Comparison of ENCODE assay signal across 8 cellular contexts in the genomic region with DNA sequence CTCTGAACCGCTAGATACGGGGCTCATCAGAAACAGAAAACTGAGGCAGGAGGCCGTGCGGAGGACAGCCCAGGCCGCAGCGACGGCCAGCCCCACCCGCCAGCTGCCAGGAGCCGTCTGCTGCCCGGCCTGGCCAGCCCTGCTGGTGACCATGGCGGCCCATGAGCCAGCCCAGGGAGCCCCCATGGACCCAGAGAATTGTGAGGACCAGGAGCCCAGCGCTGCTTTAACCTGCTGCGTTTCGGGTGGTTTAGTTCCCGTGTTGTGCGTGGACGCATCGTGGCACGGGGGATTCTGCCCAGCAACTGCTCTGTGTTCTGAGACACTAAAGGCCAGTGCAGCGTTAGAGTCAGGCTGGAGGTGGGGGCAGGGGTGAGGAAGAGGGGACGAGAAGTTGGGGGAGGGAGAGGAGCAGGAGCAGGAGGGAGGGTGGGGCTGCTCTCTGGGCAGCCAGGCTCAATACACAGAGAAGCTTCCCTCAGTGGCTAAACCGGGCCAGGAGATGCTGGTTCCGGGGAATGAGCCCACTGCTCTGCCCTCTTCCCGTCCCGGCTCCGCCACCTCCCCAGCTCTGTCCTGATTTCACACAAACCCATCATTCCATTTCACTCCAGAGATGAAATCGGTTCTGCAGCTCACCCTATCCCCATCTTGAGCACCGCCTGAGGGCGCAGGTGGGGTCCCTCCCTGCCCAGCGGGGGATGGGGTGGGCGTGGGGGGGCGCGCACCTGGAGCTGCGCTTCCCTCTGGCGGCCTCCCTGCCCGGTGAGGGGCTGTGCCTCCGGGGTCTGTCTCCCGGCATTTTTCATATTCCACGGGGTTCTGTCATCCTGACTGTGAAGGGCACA. TPM values are rescaled to one million over a fixed set of nuclear protein-coding genes. Genes with fewer than 3 reads are reported as not detected.
A peak's percentile ranks its signal among the peaks of the same experiment; 100 is the strongest.
DNase-seq lines count a peak whose midpoint lies in the region; ATAC-seq and TF ChIP-seq lines count a peak whose summit lies in the region.

No MANE protein-coding gene starts in this region.

- H3K9ac ChIP-seq in PC-3 (ENCODE audit: low read length), result peak overlapping the region; percentile 79

- H3K9me3 Mint-ChIP-seq in CD8-positive, alpha-beta T cell, result peaks cover 7% of the 10 kb centered on the region

- no peak for ATAC-seq in CD8-positive, alpha-beta T cell
- no peak for ATAC-seq in PC-3
- ATAC-seq in GM18511 (IDR thresholded peaks at IDR 0.05; ENCODE audit: unreplicated experiment), result no peak
- no peak for ATAC-seq in GM21723 (IDR thresholded peaks at IDR 0.05; ENCODE audit: unreplicated experiment)

- CTCF ChIA-PET in CD8-positive, alpha-beta T cell (lab: Charles Lee), result interaction anchor here (0.9 to 1.3 kb wide), 2 partner anchors 17 kb away, joined by 3 read pairs; no protein-coding TSS in a partner anchor
- CTCF ChIA-PET in PC-3 (lab: Charles Lee), result interaction anchor here (1.0 kb wide), 1 partner anchor 373 kb away, joined by 4 read pairs; no protein-coding TSS in a partner anchor

- peak overlapping the region; percentile 94 for H3K4me3 Mint-ChIP-seq in CD8-positive, alpha-beta T cell

- peak overlapping the region; percentile 94 for H3K4me3 ChIP-seq in CD8-positive, alpha-beta T cell (ENCODE audit: low read depth, low read length)
- H3K4me3 ChIP-seq in PC-3 (ENCODE audit: low read length) (peak overlapping the region; percentile 87), epithelial cell of esophagus (ENCODE audit: low read length) (peak overlapping the region; percentile 50), osteoblast (ENCODE audit: insufficient read depth, low read length) (peak overlapping the region; percentile 70)

- peak in 2 of 7 experiments; percentile 31 to 55 for DNase-seq in CD8-positive, alpha-beta T cell
- DNase-seq in PC-3 (no peak), epithelial cell of esophagus (ENCODE audit: low read depth) (no peak), osteoblast (ENCODE audit: insufficient read length, low spot score, missing footprints) (no peak), NCI-H2107 treated with DMSO at 0.1 percent for 48 hours (lab: John Stamatoyannopoulos, UW; ENCODE audit: unreplicated experiment) (no peak), CD1c-positive myeloid dendritic cell (ENCODE audit: extremely low spot score) (no peak)

- BruUV-seq in PC-3 (replicated peaks; lab: Mats Ljungman, UMichigan), result TSS peak; percentile 40

- H3K4me2 ChIP-seq in PC-3 (ENCODE audit: low read length) (peak overlapping the region; percentile 100), osteoblast (ENCODE audit: insufficient read depth, low read length) (peak overlapping the region; percentile 85)

- peaks cover 6% of the 10 kb centered on the region for H3K36me3 Mint-ChIP-seq in CD8-positive, alpha-beta T cell

- H3F3A ChIP-seq in PC-3 (ENCODE audit: low read length, unreplicated experiment), result no peaks in the 10 kb centered on the region

- H4K20me1 ChIP-seq in PC-3 (ENCODE audit: low read length), result no peaks in the 10 kb centered on the region
- H4K20me1 ChIP-seq in osteoblast (ENCODE audit: insufficient read depth, low read length), result no peaks in the 10 kb centered on the region

- H3K9me2 ChIP-seq in PC-3 (replicated peaks; ENCODE audit: low read length), result no peaks in the 10 kb centered on the region

- intact Hi-C loops in CD8-positive, alpha-beta T cell (cut with DNase I, micrococcal nuclease), result loop anchor here (1.0 to 5.0 kb wide), 8 partner anchors 30 to 498 kb away; a partner anchor contains a TSS
- intact Hi-C loops in PC-3 (cut with micrococcal nuclease), result loop anchor here (2.0 kb wide), 1 partner anchor 34 kb away; no protein-coding TSS in a partner anchor

- TF ChIP-seq CTCF in CD8-positive, alpha-beta T cell (IDR thresholded peaks at IDR 0.05), result no peak
- TF ChIP-seq CTCF in PC-3 (conservative IDR thresholded peaks at IDR 0.05; ENCODE audit: low read depth, low read length), result no peak
- no peak for TF ChIP-seq CTCF in epithelial cell of esophagus (IDR thresholded peaks at IDR 0.05; ENCODE audit: insufficient read depth, low read depth, low read length, missing control alignments)
- TF ChIP-seq CTCF in osteoblast (IDR thresholded peaks at IDR 0.05; ENCODE audit: extremely low read depth, low read depth, low read length), result no peak

- H3K4me1 Mint-ChIP-seq in CD8-positive, alpha-beta T cell (ENCODE audit: low read depth), result peaks cover 53% of the 10 kb centered on the region

- H3K27me3 ChIP-seq in CD8-positive, alpha-beta T cell (ENCODE audit: insufficient read depth, low read length), result no peaks in the 10 kb centered on the region
- H3K27me3 ChIP-seq in PC-3 (ENCODE audit: low read length) (peaks cover 15% of the 10 kb centered on the region; the same call in 1 of the 2 replicates), osteoblast (ENCODE audit: insufficient read depth, low read length) (peaks cover 8% of the 10 kb centered on the region)

- no peaks in the 10 kb centered on the region for H3K36me3 ChIP-seq in CD8-positive, alpha-beta T cell (ENCODE audit: insufficient read depth, low read length)
- H3K36me3 ChIP-seq in PC-3 (ENCODE audit: low read depth, low read length) (no peaks in the 10 kb centered on the region), osteoblast (ENCODE audit: insufficient read depth, low read length) (no peaks in the 10 kb centered on the region)

- H2AFZ ChIP-seq in PC-3 (ENCODE audit: low read length), result peak overlapping the region; percentile 82
- H2AFZ ChIP-seq in osteoblast (ENCODE audit: low read length), result peak overlapping the region; percentile 88

- peaks cover 2% of the 10 kb centered on the region for H3K9me3 ChIP-seq in CD8-positive, alpha-beta T cell (ENCODE audit: low read length)
- H3K9me3 ChIP-seq in PC-3 (ENCODE audit: low read length) (no peaks in the 10 kb centered on the region), osteoblast (ENCODE audit: low read depth, low read length) (peaks cover 4% of the 10 kb centered on the region)

- no peaks in the 10 kb centered on the region for H3K79me2 ChIP-seq in PC-3 (ENCODE audit: low read length)
- no peaks in the 10 kb centered on the region for H3K79me2 ChIP-seq in osteoblast (ENCODE audit: insufficient read depth, low read length)

- POLR2A ChIA-PET in CD8-positive, alpha-beta T cell (lab: Charles Lee), result interaction anchor here (0.5 to 1.9 kb wide), 6 partner anchors 10 to 303 kb away, joined by 3 to 10 read pairs (median 4); a partner anchor contains a TSS
- POLR2A ChIA-PET in PC-3 (lab: Charles Lee; ENCODE audit: unreplicated experiment), result no interaction called here

- H3K27me3 Mint-ChIP-seq in CD8-positive, alpha-beta T cell (ENCODE audit: low read depth), result no peaks in the 10 kb centered on the region

- peak overlapping the region; percentile 96 for H3K27ac Mint-ChIP-seq in CD8-positive, alpha-beta T cell

- peaks cover 47% of the 10 kb centered on the region for H3K4me1 ChIP-seq in CD8-positive, alpha-beta T cell (ENCODE audit: insufficient read depth, low read length)
- H3K4me1 ChIP-seq in PC-3 (ENCODE audit: insufficient read depth, low read length) (peaks cover 15% of the 10 kb centered on the region), osteoblast (ENCODE audit: insufficient read depth, low read length) (no peaks in the 10 kb centered on the region)

- peak overlapping the region; percentile 81 for H3K27ac ChIP-seq in CD8-positive, alpha-beta T cell (ENCODE audit: low read depth, low read length)
- H3K27ac ChIP-seq in PC-3 (ENCODE audit: low read length) (no peak overlapping the region), osteoblast (ENCODE audit: low read depth, low read length) (no peak overlapping the region)

RNA-seq across cellular contexts. Expression of a gene that starts 44.4 kb away (rescaled TPM):
- total RNA-seq in CD8-positive, alpha-beta T cell, result 10 to 100 TPM; 25.8 to 28.3 TPM
- total RNA-seq in PC-3 (2014; rRNA removed) (44.4 and 48.3 TPM in 2 replicates), osteoblast (7.7 and 11.2 TPM in 2 replicates)

RNA-seq across cellular contexts. Expression of a gene that starts 44.6 kb away (rescaled TPM):
- total RNA-seq in CD8-positive, alpha-beta T cell, result 10 to 100 TPM; 61.5 to 66.5 TPM
- total RNA-seq in PC-3 (2014; rRNA removed), result 26.7 and 37.9 TPM in 2 replicates
- total RNA-seq in osteoblast, result 6.2 and 7.4 TPM in 2 replicates
